1 cellular context compared by ENCODE assay signal in the genomic region with DNA sequence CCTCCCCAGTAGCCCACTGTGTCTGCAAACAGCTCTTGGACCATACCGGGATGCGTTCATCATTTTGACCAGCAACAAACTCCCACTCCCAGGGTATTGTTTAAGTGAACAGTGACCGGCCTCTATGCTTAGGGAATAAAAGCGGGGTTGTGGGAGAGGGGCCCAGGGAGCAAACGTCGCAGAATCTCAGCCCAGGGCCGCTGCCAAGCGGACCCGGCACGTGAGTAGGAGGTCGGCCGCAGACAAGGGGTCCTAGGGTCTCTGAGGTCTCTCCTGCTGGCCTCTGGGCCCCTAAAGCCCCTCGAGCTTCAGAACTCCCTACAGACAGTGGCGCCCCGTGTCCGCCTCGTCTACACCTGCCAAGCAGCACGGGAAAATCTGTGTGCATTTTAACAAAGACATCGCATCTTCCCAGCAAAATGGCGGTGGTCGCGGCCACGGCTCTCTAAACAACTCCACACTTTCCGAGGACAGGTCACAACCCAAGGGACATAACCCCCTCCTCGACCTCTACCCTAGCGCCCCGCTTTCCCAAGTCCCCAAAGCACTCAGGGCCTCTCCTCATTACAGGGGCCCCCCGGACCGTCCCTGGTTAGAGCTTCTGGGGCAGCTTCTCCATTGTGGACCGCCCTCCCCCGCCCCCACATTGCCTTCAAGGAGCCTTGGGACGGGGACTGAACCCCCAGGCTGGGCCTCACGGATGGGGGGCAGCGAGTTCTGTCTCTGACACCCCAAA.
A peak's percentile ranks its signal among the peaks of the same experiment; 100 is the strongest.
TF ChIP-seq lines count a peak whose summit lies in the region.

No MANE protein-coding gene starts in this region.

TF ChIP-seq in K562, 482 proteins besides CTCF, POLR2A, EP300 and RAD21 (continued from another document):
- TF ChIP-seq MCM7 (IDR thresholded peaks at IDR 0.05) (no peak), NR4A1 (CRISPR knock-in tag; IDR thresholded peaks at IDR 0.05) (no peak), NR4A1 (tag; IDR thresholded peaks at IDR 0.05) (0 out of 2 replicates have a peak, but pooled peaks have one; percentile 39), ZSCAN32 (CRISPR knock-in tag; IDR thresholded peaks at IDR 0.05) (no peak), TRIM24 (IDR thresholded peaks at IDR 0.05) (no peak), PTRF (tag; IDR thresholded peaks at IDR 0.05) (no peak), ZNF316 (IDR thresholded peaks at IDR 0.05) (no peak), POLR3A (IDR thresholded peaks at IDR 0.05; ENCODE audit: borderline replicate concordance, extremely low read depth, insufficient read depth, insufficient read length) (no peak), ZNF589 (CRISPR knock-in tag; IDR thresholded peaks at IDR 0.05; ENCODE audit: low read depth) (0 out of 2 replicates have a peak, but pooled peaks have one; percentile 7), ATF1 (CRISPR knock-in tag; IDR thresholded peaks at IDR 0.05) (no peak), ATF1 (tag; IDR thresholded peaks at IDR 0.05) (peak; percentile 18; the same call in 1 of the 2 replicates), ELF2 (CRISPR knock-in tag; IDR thresholded peaks at IDR 0.05) (no peak), KAT2B (IDR thresholded peaks at IDR 0.05; ENCODE audit: low read depth, low read length) (no peak), ZKSCAN8 (CRISPR knock-in tag; IDR thresholded peaks at IDR 0.05) (peak; percentile 13; the same call in 1 of the 2 replicates), ZNF134 (CRISPR knock-in tag; conservative IDR thresholded peaks at IDR 0.05) (no peak), RNF2 (IDR thresholded peaks at IDR 0.05) (no peak), ZNF140 (CRISPR knock-in tag; IDR thresholded peaks at IDR 0.05) (no peak), SREBF2 (CRISPR knock-in tag; IDR thresholded peaks at IDR 0.05) (no peak), POLR2B (IDR thresholded peaks at IDR 0.05; ENCODE audit: low read depth, partially characterized antibody) (no peak), PCBP1 (IDR thresholded peaks at IDR 0.05; ENCODE audit: low read depth, low read length, poor library complexity, severe bottlenecking) (no peak), ZNF274 (IDR thresholded peaks at IDR 0.05; ENCODE audit: borderline replicate concordance, low read depth, low read length) (no peak), ZBTB7A (IDR thresholded peaks at IDR 0.05; ENCODE audit: borderline replicate concordance, control insufficient read depth, low read depth, low read length) (peak; percentile 29; the same call in 1 of the 2 replicates), HMG20A (CRISPR knock-in tag; conservative IDR thresholded peaks at IDR 0.05) (no peak), KDM4B (IDR thresholded peaks at IDR 0.05; ENCODE audit: borderline replicate concordance in 2 of 2, low read depth in 1 of 2) (no peak), SMAD3 (CRISPR knock-in tag; conservative IDR thresholded peaks at IDR 0.05) (no peak), L3MBTL2 (IDR thresholded peaks at IDR 0.05) (peak; percentile 44; the same call in 1 of the 2 replicates), TARDBP (IDR thresholded peaks at IDR 0.05) (no peak), SREBF1 (IDR thresholded peaks at IDR 0.05; ENCODE audit: borderline replicate concordance, low read depth, low read length) (no peak), MXI1 (IDR thresholded peaks at IDR 0.05; ENCODE audit: low read depth, low read length) (no peak), CEBPB (tag; IDR thresholded peaks at IDR 0.05) (no peak), ZSCAN29 (IDR thresholded peaks at IDR 0.05) (peak; percentile 82), SMARCC2 (IDR thresholded peaks at IDR 0.05; ENCODE audit: low read depth) (no peak), SNRNP70 (optimal IDR thresholded peaks at IDR 0.05; ENCODE audit: low read depth, low read length) (no peak), ZNF830 (CRISPR knock-in tag; IDR thresholded peaks at IDR 0.05) (no peak), NBN (IDR thresholded peaks at IDR 0.05; ENCODE audit: low read depth) (no peak), PTTG1 (tag; IDR thresholded peaks at IDR 0.05; ENCODE audit: low read depth) (no peak)
- TF ChIP-seq, protein P1, sequence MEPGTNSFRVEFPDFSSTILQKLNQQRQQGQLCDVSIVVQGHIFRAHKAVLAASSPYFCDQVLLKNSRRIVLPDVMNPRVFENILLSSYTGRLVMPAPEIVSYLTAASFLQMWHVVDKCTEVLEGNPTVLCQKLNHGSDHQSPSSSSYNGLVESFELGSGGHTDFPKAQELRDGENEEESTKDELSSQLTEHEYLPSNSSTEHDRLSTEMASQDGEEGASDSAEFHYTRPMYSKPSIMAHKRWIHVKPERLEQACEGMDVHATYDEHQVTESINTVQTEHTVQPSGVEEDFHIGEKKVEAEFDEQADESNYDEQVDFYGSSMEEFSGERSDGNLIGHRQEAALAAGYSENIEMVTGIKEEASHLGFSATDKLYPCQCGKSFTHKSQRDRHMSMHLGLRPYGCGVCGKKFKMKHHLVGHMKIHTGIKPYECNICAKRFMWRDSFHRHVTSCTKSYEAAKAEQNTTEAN (CRISPR knock-in tag; IDR thresholded peaks at IDR 0.05), result no peak
- TF ChIP-seq, protein P2, sequence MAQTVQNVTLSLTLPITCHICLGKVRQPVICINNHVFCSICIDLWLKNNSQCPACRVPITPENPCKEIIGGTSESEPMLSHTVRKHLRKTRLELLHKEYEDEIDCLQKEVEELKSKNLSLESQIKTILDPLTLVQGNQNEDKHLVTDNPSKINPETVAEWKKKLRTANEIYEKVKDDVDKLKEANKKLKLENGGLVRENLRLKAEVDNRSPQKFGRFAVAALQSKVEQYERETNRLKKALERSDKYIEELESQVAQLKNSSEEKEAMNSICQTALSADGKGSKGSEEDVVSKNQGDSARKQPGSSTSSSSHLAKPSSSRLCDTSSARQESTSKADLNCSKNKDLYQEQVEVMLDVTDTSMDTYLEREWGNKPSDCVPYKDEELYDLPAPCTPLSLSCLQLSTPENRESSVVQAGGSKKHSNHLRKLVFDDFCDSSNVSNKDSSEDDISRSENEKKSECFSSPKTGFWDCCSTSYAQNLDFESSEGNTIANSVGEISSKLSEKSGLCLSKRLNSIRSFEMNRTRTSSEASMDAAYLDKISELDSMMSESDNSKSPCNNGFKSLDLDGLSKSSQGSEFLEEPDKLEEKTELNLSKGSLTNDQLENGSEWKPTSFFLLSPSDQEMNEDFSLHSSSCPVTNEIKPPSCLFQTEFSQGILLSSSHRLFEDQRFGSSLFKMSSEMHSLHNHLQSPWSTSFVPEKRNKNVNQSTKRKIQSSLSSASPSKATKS (CRISPR knock-in tag; IDR thresholded peaks at IDR 0.05), result no peak
- TF ChIP-seq, protein P3, sequence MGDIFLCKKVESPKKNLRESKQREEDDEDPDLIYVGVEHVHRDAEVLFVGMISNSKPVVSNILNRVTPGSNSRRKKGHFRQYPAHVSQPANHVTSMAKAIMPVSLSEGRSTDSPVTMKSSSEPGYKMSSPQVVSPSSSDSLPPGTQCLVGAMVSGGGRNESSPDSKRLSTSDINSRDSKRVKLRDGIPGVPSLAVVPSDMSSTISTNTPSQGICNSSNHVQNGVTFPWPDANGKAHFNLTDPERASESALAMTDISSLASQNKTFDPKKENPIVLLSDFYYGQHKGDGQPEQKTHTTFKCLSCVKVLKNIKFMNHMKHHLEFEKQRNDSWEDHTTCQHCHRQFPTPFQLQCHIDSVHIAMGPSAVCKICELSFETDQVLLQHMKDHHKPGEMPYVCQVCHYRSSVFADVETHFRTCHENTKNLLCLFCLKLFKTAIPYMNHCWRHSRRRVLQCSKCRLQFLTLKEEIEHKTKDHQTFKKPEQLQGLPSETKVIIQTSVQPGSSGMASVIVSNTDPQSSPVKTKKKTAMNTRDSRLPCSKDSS (IDR thresholded peaks at IDR 0.05; ENCODE audit: low read depth, partially characterized antibody), result no peak
- TF ChIP-seq, protein P4, sequence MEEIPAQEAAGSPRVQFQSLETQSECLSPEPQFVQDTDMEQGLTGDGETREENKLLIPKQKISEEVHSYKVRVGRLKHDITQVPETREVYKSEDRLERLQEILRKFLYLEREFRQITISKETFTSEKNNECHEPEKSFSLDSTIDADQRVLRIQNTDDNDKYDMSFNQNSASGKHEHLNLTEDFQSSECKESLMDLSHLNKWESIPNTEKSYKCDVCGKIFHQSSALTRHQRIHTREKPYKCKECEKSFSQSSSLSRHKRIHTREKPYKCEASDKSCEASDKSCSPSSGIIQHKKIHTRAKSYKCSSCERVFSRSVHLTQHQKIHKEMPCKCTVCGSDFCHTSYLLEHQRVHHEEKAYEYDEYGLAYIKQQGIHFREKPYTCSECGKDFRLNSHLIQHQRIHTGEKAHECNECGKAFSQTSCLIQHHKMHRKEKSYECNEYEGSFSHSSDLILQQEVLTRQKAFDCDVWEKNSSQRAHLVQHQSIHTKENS (CRISPR knock-in tag; IDR thresholded peaks at IDR 0.05), result no peak
- TF ChIP-seq, protein P5, sequence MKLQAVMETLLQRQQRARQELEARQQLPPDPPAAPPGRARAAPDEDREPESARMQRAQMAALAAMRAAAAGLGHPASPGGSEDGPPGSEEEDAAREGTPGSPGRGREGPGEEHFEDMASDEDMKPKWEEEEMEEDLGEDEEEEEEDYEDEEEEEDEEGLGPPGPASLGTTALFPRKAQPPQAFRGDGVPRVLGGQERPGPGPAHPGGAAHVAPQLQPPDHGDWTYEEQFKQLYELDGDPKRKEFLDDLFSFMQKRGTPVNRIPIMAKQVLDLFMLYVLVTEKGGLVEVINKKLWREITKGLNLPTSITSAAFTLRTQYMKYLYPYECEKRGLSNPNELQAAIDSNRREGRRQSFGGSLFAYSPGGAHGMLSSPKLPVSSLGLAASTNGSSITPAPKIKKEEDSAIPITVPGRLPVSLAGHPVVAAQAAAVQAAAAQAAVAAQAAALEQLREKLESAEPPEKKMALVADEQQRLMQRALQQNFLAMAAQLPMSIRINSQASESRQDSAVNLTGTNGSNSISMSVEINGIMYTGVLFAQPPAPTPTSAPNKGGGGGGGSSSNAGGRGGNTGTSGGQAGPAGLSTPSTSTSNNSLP (IDR thresholded peaks at IDR 0.05; ENCODE audit: borderline replicate concordance, low read depth, low read length), result no peak
- TF ChIP-seq, protein P6, sequence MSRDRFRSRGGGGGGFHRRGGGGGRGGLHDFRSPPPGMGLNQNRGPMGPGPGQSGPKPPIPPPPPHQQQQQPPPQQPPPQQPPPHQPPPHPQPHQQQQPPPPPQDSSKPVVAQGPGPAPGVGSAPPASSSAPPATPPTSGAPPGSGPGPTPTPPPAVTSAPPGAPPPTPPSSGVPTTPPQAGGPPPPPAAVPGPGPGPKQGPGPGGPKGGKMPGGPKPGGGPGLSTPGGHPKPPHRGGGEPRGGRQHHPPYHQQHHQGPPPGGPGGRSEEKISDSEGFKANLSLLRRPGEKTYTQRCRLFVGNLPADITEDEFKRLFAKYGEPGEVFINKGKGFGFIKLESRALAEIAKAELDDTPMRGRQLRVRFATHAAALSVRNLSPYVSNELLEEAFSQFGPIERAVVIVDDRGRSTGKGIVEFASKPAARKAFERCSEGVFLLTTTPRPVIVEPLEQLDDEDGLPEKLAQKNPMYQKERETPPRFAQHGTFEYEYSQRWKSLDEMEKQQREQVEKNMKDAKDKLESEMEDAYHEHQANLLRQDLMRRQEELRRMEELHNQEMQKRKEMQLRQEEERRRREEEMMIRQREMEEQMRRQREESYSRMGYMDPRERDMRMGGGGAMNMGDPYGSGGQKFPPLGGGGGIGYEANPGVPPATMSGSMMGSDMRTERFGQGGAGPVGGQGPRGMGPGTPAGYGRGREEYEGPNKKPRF (IDR thresholded peaks at IDR 0.05; ENCODE audit: low read depth, low read length), result no peak
- TF ChIP-seq, protein P7, sequence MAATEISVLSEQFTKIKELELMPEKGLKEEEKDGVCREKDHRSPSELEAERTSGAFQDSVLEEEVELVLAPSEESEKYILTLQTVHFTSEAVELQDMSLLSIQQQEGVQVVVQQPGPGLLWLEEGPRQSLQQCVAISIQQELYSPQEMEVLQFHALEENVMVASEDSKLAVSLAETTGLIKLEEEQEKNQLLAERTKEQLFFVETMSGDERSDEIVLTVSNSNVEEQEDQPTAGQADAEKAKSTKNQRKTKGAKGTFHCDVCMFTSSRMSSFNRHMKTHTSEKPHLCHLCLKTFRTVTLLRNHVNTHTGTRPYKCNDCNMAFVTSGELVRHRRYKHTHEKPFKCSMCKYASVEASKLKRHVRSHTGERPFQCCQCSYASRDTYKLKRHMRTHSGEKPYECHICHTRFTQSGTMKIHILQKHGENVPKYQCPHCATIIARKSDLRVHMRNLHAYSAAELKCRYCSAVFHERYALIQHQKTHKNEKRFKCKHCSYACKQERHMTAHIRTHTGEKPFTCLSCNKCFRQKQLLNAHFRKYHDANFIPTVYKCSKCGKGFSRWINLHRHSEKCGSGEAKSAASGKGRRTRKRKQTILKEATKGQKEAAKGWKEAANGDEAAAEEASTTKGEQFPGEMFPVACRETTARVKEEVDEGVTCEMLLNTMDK (IDR thresholded peaks at IDR 0.05; ENCODE audit: borderline replicate concordance, insufficient read depth, low read depth, low read length, poor library complexity, severe bottlenecking), result no peak
- TF ChIP-seq, protein P8, sequence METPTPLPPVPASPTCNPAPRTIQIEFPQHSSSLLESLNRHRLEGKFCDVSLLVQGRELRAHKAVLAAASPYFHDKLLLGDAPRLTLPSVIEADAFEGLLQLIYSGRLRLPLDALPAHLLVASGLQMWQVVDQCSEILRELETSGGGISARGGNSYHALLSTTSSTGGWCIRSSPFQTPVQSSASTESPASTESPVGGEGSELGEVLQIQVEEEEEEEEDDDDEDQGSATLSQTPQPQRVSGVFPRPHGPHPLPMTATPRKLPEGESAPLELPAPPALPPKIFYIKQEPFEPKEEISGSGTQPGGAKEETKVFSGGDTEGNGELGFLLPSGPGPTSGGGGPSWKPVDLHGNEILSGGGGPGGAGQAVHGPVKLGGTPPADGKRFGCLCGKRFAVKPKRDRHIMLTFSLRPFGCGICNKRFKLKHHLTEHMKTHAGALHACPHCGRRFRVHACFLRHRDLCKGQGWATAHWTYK (CRISPR knock-in tag; IDR thresholded peaks at IDR 0.05), result no peak
- TF ChIP-seq, protein P9, sequence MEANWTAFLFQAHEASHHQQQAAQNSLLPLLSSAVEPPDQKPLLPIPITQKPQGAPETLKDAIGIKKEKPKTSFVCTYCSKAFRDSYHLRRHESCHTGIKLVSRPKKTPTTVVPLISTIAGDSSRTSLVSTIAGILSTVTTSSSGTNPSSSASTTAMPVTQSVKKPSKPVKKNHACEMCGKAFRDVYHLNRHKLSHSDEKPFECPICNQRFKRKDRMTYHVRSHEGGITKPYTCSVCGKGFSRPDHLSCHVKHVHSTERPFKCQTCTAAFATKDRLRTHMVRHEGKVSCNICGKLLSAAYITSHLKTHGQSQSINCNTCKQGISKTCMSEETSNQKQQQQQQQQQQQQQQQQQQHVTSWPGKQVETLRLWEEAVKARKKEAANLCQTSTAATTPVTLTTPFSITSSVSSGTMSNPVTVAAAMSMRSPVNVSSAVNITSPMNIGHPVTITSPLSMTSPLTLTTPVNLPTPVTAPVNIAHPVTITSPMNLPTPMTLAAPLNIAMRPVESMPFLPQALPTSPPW (CRISPR knock-in tag; IDR thresholded peaks at IDR 0.05), result peak; percentile 54
